ENCODE assay signal across 15 cellular contexts in the genomic region with DNA sequence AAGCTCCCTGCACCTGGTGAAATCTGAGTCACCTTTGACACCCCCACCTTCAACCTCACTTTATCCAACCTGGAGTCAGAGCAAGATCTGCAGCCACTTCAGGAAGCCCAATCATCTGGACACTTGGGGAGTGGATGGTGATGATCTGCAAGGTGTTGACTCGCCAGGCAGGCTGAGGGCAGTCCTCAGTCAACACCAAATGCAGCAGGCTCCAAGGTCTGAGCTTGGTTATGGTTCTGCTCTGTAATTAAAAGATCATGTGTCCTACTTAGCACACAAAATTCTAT.
A peak's percentile ranks its signal among the peaks of the same experiment; 100 is the strongest.
DNase-seq lines count a peak whose midpoint lies in the region; TF ChIP-seq lines count a peak whose summit lies in the region.
"Had no signal": no experiment of that assay in that cellular context is flagged by ENCODE, and none has a peak within 500 bp of the region (broad histone marks: within the 10 kb centered on the region; RNA-seq: fewer than 3 reads in every experiment).

No MANE protein-coding gene starts in this region.

- peak overlapping the region in 5 of 11 experiments; percentile 39 to 81 (median 73); a peak in 9 of 22 replicates for H3K27ac ChIP-seq in BLaER1 treated with 17β-estradiol and CSF1 and Interleukin-3, amounts not matched to agents 10 nM and 100 nM
- no peak overlapping the region for H3K27ac ChIP-seq in prostate gland

- peaks cover 0 to 40% (median 30%) of the 10 kb centered on the region in 10 experiments; a peak in 14 of 20 replicates for H3K4me1 ChIP-seq in BLaER1 treated with 17β-estradiol and CSF1 and Interleukin-3, amounts not matched to agents 10 nM and 100 nM
- H3K4me1 ChIP-seq in prostate gland (replicated peaks), result no peaks in the 10 kb centered on the region

- peaks cover 17 to 62% (median 53%) of the 10 kb centered on the region in 11 experiments for H3K9me3 ChIP-seq in BLaER1 treated with 17β-estradiol and CSF1 and Interleukin-3, amounts not matched to agents 10 nM and 100 nM (replicated peaks in 1 of 11)
- no peaks in the 10 kb centered on the region for H3K9me3 ChIP-seq in prostate gland

- no peaks in the 10 kb centered on the region; a peak in 2 of 22 replicates for H3K36me3 ChIP-seq in BLaER1 treated with 17β-estradiol and CSF1 and Interleukin-3, amounts not matched to agents 10 nM and 100 nM
- no peaks in the 10 kb centered on the region for H3K36me3 ChIP-seq in prostate gland

- intact Hi-C loops in prostate gland (cut with DNase I), result no loop called here

- no peaks in the 10 kb centered on the region for H3K27me3 ChIP-seq in BLaER1 treated with 17β-estradiol and CSF1 and Interleukin-3, amounts not matched to agents 10 nM and 100 nM
- peaks cover 11% of the 10 kb centered on the region for H3K27me3 ChIP-seq in prostate gland (replicated peaks; ENCODE audit: insufficient read depth)

- 0 out of 20 replicates have a peak overlapping the region, but pooled peaks of 1 of the 10 experiments have one; percentile 16 for H3K4me3 ChIP-seq in BLaER1 treated with 17β-estradiol and CSF1 and Interleukin-3, amounts not matched to agents 10 nM and 100 nM
- no peak overlapping the region for H3K4me3 ChIP-seq in prostate gland
- H3K4me3 ChIP-seq: GM23338, K562 had no signal

- peak overlapping the region in 2 of 11 experiments; percentile 37 to 46; a peak in 2 of 22 replicates for H3K9ac ChIP-seq in BLaER1 treated with 17β-estradiol and CSF1 and Interleukin-3, amounts not matched to agents 10 nM and 100 nM

- DNase-seq in DMS79 (lab: John Stamatoyannopoulos, UW), result peak; percentile 53
- peak; percentile 75 for DNase-seq in NCI-H748 (lab: John Stamatoyannopoulos, UW; ENCODE audit: unreplicated experiment)
- peak; percentile 73 for DNase-seq in mesenteric fat pad (ENCODE audit: low spot score)
- DNase-seq in activated CD4-positive, alpha-beta T cell treated with anti-CD3 and anti-CD28 coated beads for 1 hour, result no peak
- DNase-seq in prostate gland (ENCODE audit: low spot score), result no peak
- DNase-seq in GM10266 (ENCODE audit: extremely low spot score), result no peak
- DNase-seq: CD4-positive, alpha-beta T cell; GF-D8; HFFc6; NCI-H1417 treated with DMSO at 0.1 percent for 48 hours; NCI-H2227 treated with DMSO at 0.1 percent for 48 hours; NCI-H526 had no signal

- TF ChIP-seq CTCF in prostate gland (IDR thresholded peaks at IDR 0.05), result no peak
- TF ChIP-seq CTCF in GM10266 (IDR thresholded peaks at IDR 0.05; ENCODE audit: control insufficient read depth, insufficient read depth, low read depth, missing control alignments), result no peak

- WGBS in prostate gland, result 59% methylated on average over 1 of the region's 1 CpG

- TF ChIP-seq POLR2A in prostate gland (IDR thresholded peaks at IDR 0.05), result no peak

- H4K20me1 ChIP-seq in BLaER1 treated with 17β-estradiol and CSF1 and Interleukin-3, amounts not matched to agents 10 nM and 100 nM, result no peaks in the 10 kb centered on the region

- peak overlapping the region in 9 of 11 experiments; percentile 7 to 76 (median 54); a peak in 15 of 22 replicates for H3K4me2 ChIP-seq in BLaER1 treated with 17β-estradiol and CSF1 and Interleukin-3, amounts not matched to agents 10 nM and 100 nM
- H3K4me2 ChIP-seq: GM23338 had no signal

Comparison
In these comparisons a context has a peak if more than half of its experiments do, and no peak if none do; other contexts are left out.
1. DNase-seq: peak in DMS79 (single experiment), NCI-H748 (single experiment) and mesenteric fat pad (single experiment); none in activated CD4-positive, alpha-beta T cell treated with anti-CD3 and anti-CD28 coated beads for 1 hour (single experiment), prostate gland (single experiment) and GM10266 (single experiment).